In the genomic region with DNA sequence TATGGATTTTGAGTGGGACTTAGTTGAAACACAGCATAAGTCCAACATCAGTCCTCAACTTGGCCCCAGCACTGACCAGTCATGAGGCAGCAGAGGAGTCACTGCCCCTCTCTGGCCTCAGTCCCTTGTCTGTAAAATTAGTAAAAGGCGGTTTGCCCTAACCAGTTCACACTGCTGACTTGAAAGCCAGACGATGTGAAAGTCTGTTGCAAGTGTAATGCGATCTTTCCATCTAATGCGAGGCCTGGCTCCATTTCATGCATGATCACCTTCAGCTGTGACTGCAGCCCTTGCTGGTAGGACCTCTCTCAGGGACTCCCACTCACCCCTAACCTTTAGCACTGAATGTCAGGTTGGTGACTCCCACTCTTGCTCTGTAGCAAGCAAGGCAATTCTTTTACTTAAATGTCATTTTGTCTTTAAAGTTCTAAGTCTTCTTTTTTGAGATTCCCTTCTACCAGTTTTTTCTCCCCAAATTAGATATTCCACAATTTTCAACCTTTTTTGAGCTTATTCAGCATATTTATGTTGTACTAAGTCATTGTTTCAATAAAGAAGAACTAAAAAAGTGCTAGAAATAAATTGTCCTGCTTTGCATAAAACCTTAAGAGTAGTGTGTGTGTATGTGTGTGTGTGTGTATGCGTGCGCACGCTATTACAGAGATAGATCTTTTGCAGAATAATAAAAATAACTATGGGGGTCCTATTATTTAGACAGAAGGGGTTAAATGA, we compare ENCODE assay signal across 24 cellular contexts.
DNase-seq lines count a peak whose midpoint lies in the region; ATAC-seq, FAIRE-seq and TF ChIP-seq lines count a peak whose summit lies in the region.
"Had no signal": no experiment of that assay in that cellular context is flagged by ENCODE, and none has a peak within 500 bp of the region (broad histone marks: within the 10 kb centered on the region; RNA-seq: fewer than 3 reads in every experiment).

No MANE protein-coding gene starts in this region.

- no peak overlapping the region for H3K4me3 Mint-ChIP-seq in natural killer cell treated with Interleukin-12 subunit alpha and Interleukin-12 subunit beta and Interleukin-15 and Interleukin-18, amount 100 ng/mL, for 72 hours
- H3K4me3 Mint-ChIP-seq: B cell; stimulated activated naive CD8-positive, alpha-beta T cell treated with anti-CD3 and anti-CD28 coated beads, Interleukin-15, amount 100 ng/mL, for 72 hours had no signal

- H3K36me3 Mint-ChIP-seq in natural killer cell treated with Interleukin-12 subunit alpha and Interleukin-12 subunit beta and Interleukin-15 and Interleukin-18, amount 100 ng/mL, for 72 hours: no peaks in the 10 kb centered on the region

- no peaks in the 10 kb centered on the region for H3K4me1 Mint-ChIP-seq in natural killer cell treated with Interleukin-12 subunit alpha and Interleukin-12 subunit beta and Interleukin-15 and Interleukin-18, amount 100 ng/mL, for 72 hours (ENCODE audit: low read depth in 2 of 2)
- H3K4me1 Mint-ChIP-seq: B cell; stimulated activated naive CD8-positive, alpha-beta T cell treated with anti-CD3 and anti-CD28 coated beads, Interleukin-15, amount 100 ng/mL, for 72 hours had no signal

- no peak for TF ChIP-seq POLR2A in H54 (IDR thresholded peaks at IDR 0.05; ENCODE audit: low read depth, low read length)

- no peaks in the 10 kb centered on the region for H3K27me3 Mint-ChIP-seq in natural killer cell treated with Interleukin-12 subunit alpha and Interleukin-12 subunit beta and Interleukin-15 and Interleukin-18, amount 100 ng/mL, for 72 hours
- H3K27me3 Mint-ChIP-seq: B cell; stimulated activated naive CD8-positive, alpha-beta T cell treated with anti-CD3 and anti-CD28 coated beads, Interleukin-15, amount 100 ng/mL, for 72 hours had no signal

- no peak overlapping the region for H3K27ac Mint-ChIP-seq in natural killer cell treated with Interleukin-12 subunit alpha and Interleukin-12 subunit beta and Interleukin-15 and Interleukin-18, amount 100 ng/mL, for 72 hours
- H3K27ac Mint-ChIP-seq: B cell; stimulated activated naive CD8-positive, alpha-beta T cell treated with anti-CD3 and anti-CD28 coated beads, Interleukin-15, amount 100 ng/mL, for 72 hours had no signal

- DNase-seq in NCI-H510A treated with DMSO at 0.1 percent for 48 hours (lab: John Stamatoyannopoulos, UW): peak; percentile 11
- DNase-seq in NCI-H510A (lab: John Stamatoyannopoulos, UW): no peak
- peak; percentile 84 for DNase-seq in SK-N-DZ (ENCODE audit: low spot score)
- DNase-seq in myocyte (ENCODE audit: low read depth): peak; percentile 11
- DNase-seq in H54 (ENCODE audit: insufficient read length, low spot score): no peak
- no peak for DNase-seq in natural killer cell treated with Interleukin-12 subunit alpha and Interleukin-12 subunit beta and Interleukin-15 and Interleukin-18, amount 100 ng/mL, for 72 hours (ENCODE audit: low spot score)
- DNase-seq in NCI-H748 treated with DMSO at 0.1 percent for 48 hours (lab: John Stamatoyannopoulos, UW): no peak
- no peak for DNase-seq in GM19239 (ENCODE audit: insufficient read length, low spot score)
- DNase-seq: activated CD4-positive, alpha-beta T cell treated with anti-CD3 and anti-CD28 coated beads for 1 hour; activated T-cell treated with anti-CD3 and anti-CD28 coated beads, Interleukin-2, amount 50 U/mL, for 1 hour; adrenal gland; dermis blood vessel endothelial cell; DMS79 treated with DMSO at 0.1 percent for 48 hours; left ventricle myocardium inferior; NCI-H1417 treated with DMSO at 0.1 percent for 48 hours; PC-9; SIG-M5; stimulated activated naive CD8-positive, alpha-beta T cell treated with anti-CD3 and anti-CD28 coated beads, Interleukin-15, amount 100 ng/mL, for 72 hours; T-helper 1 cell; tibial artery had no signal

- no peak for FAIRE-seq in H54 (lab: Jason Lieb, UNC)
- FAIRE-seq in GM19239 (lab: Jason Lieb, UNC): no peak
- FAIRE-seq: bronchial epithelial cell, GM12878, TTC549 had no signal

- no peak for ATAC-seq in natural killer cell treated with Interleukin-12 subunit alpha and Interleukin-12 subunit beta and Interleukin-15 and Interleukin-18, amount 100 ng/mL, for 72 hours
- ATAC-seq: GM12878; stimulated activated naive CD8-positive, alpha-beta T cell treated with anti-CD3 and anti-CD28 coated beads, Interleukin-15, amount 100 ng/mL, for 72 hours had no signal

- peaks cover 27% of the 10 kb centered on the region for H3K9me3 Mint-ChIP-seq in natural killer cell treated with Interleukin-12 subunit alpha and Interleukin-12 subunit beta and Interleukin-15 and Interleukin-18, amount 100 ng/mL, for 72 hours

Comparison
In these comparisons a context has a peak if more than half of its experiments do, and no peak if none do; other contexts are left out.
1. DNase-seq: peak in NCI-H510A treated with DMSO at 0.1 percent for 48 hours (single experiment), SK-N-DZ (single experiment) and myocyte (single experiment); none in NCI-H510A (single experiment), H54 (single experiment), natural killer cell treated with Interleukin-12 subunit alpha and Interleukin-12 subunit beta and Interleukin-15 and Interleukin-18, amount 100 ng/mL, for 72 hours (single experiment), NCI-H748 treated with DMSO at 0.1 percent for 48 hours (single experiment) and GM19239 (single experiment).